ENCODE assay signal across 8 cellular contexts in genomic region chr21:41133896-41134522, GRCh38. TPM values are rescaled to one million over a fixed set of nuclear protein-coding genes. Genes with fewer than 3 reads are reported as not detected.
DNase-seq lines count a peak whose midpoint lies in the region; ATAC-seq and TF ChIP-seq lines count a peak whose summit lies in the region.

No MANE protein-coding gene starts in this region.

- intact Hi-C loops in PC-9 (cut with micrococcal nuclease; ENCODE audit: unreplicated experiment) = loop anchor here (5.0 kb wide), 1 partner anchor 667 kb away; no protein-coding TSS in a partner anchor

- no peaks in the 10 kb centered on the region for H4K20me1 ChIP-seq in PC-9 (ENCODE audit: insufficient read depth)

- H3K9me2 ChIP-seq in PC-9 (ENCODE audit: insufficient read depth) = no peaks in the 10 kb centered on the region

- no peaks in the 10 kb centered on the region for H3K79me2 ChIP-seq in PC-9 (ENCODE audit: low read depth)

- H3K27ac ChIP-seq in PC-9 = no peak overlapping the region

- no peak overlapping the region for H3K4me3 ChIP-seq in AG09309 (ENCODE audit: control insufficient read depth, low read depth, low read length)
- H3K4me3 ChIP-seq in PC-9 = no peak overlapping the region

- no peaks in the 10 kb centered on the region for H3K36me3 ChIP-seq in PC-9 (ENCODE audit: low read depth)

- TF ChIP-seq CTCF in AG09309 (IDR thresholded peaks at IDR 0.05; ENCODE audit: control insufficient read depth, insufficient read depth, low read depth, low read length, missing control alignments) (peak; percentile 64), GM20000 (IDR thresholded peaks at IDR 0.05; ENCODE audit: extremely low read depth, missing control alignments) (peak; percentile 52), PC-9 (conservative IDR thresholded peaks at IDR 0.05) (peak; percentile 63)

- no peak for ATAC-seq in GM21367 (IDR thresholded peaks at IDR 0.05; ENCODE audit: unreplicated experiment)
- ATAC-seq in GM19035 (IDR thresholded peaks at IDR 0.05; ENCODE audit: unreplicated experiment) = no peak
- no peak for ATAC-seq in stimulated activated naive CD8-positive, alpha-beta T cell treated with anti-CD3 and anti-CD28 coated beads, Interleukin-15, Interleukin-2, amounts not matched to agents 100 U/mL and 50 U/mL, for 24 hours

- H2AFZ ChIP-seq in PC-9 = no peak overlapping the region

- H3K9me3 ChIP-seq in PC-9 (ENCODE audit: insufficient read depth, low read depth) = no peaks in the 10 kb centered on the region

- H3K4me2 ChIP-seq in PC-9 = no peak overlapping the region

- no TSS peak for BruUV-seq in PC-9 (replicated peaks; lab: Mats Ljungman, UMichigan)

- H3F3A ChIP-seq in PC-9 (ENCODE audit: insufficient read depth, low read depth) = no peaks in the 10 kb centered on the region

- CTCF ChIA-PET in PC-9 (lab: Charles Lee) = interaction anchor here (0.6 to 0.7 kb wide), 2 partner anchors 149 to 1489 kb away, joined by 3 to 4 read pairs; no protein-coding TSS in a partner anchor

- no peaks in the 10 kb centered on the region for H3K27me3 ChIP-seq in PC-9 (ENCODE audit: insufficient read depth, low read depth)

- POLR2A ChIA-PET in PC-9 (lab: Charles Lee; ENCODE audit: unreplicated experiment) = no interaction called here

- DNase-seq in AG09309 (ENCODE audit: low read depth) (peak; percentile 11), GM20000 (ENCODE audit: low spot score) (peak; percentile 59), PC-9 (no peak), fibroblast of gingiva (ENCODE audit: low read depth) (peak; percentile 33), retina (peak; percentile 48)
- no peak for DNase-seq in stimulated activated naive CD8-positive, alpha-beta T cell treated with anti-CD3 and anti-CD28 coated beads, Interleukin-15, Interleukin-2, amounts not matched to agents 100 U/mL and 50 U/mL, for 24 hours

- no peaks in the 10 kb centered on the region for H3K4me1 ChIP-seq in PC-9 (replicated peaks; ENCODE audit: insufficient read depth)

RNA-seq across cellular contexts. Expression of gene BACE2, which starts 34.0 kb away (rescaled TPM):
- total RNA-seq in PC-9 (2021) = 40.8 and 43.8 TPM in 2 replicates

Comparison
In these comparisons a context has a peak if more than half of its experiments do, and no peak if none do; other contexts are left out.
1. DNase-seq: peak in AG09309 (single experiment), GM20000 (single experiment), fibroblast of gingiva (single experiment) and retina (single experiment); none in PC-9 (0 of 2) and stimulated activated naive CD8-positive, alpha-beta T cell treated with anti-CD3 and anti-CD28 coated beads, Interleukin-15, Interleukin-2, amounts not matched to agents 100 U/mL and 50 U/mL, for 24 hours (single experiment).
2. Peak in every context shown above with its lines, with median percentiles within 50 percentile points of each other: CTCF ChIP-seq.